ENCODE assay signal across 9 cellular contexts in genomic region chr10:80260295-80261243, GRCh38. TPM values are rescaled to one million over a fixed set of nuclear protein-coding genes. Genes with fewer than 3 reads are reported as not detected.
DNase-seq lines count a peak whose midpoint lies in the region; ATAC-seq and TF ChIP-seq lines count a peak whose summit lies in the region.
"Had no signal": no experiment of that assay in that cellular context is flagged by ENCODE, and none has a peak within 500 bp of the region (broad histone marks: within the 10 kb centered on the region; RNA-seq: fewer than 3 reads in every experiment).

No MANE protein-coding gene starts in this region.

- no peak overlapping the region for H3K4me3 Mint-ChIP-seq in activated T-cell treated with anti-CD3 and anti-CD28 coated beads, Interleukin-2, amount 50 U/mL, for 24 hours
- H3K4me3 Mint-ChIP-seq: activated naive CD8-positive, alpha-beta T cell had no signal

- in situ Hi-C loops in gastrocnemius medialis (cut with MboI; ENCODE audit: low sequenced_read_pairs in 4 of 4): no loop called here

- no peak overlapping the region for H3K9ac ChIP-seq in KMS-11

- H3K4me1 ChIP-seq in KMS-11 (ENCODE audit: low read depth, poor library complexity, severe bottlenecking): no peaks in the 10 kb centered on the region
- H3K4me1 ChIP-seq in heart left ventricle: peaks cover 0 to under 1% (median 0%) of the 10 kb centered on the region in 12 donors
- H3K4me1 ChIP-seq in gastrocnemius medialis: no peaks in the 10 kb centered on the region

- H2AFZ ChIP-seq in KMS-11 (ENCODE audit: low read depth): peak overlapping the region; percentile 19; the same call in 1 of the 2 replicates

- H3K36me3 ChIP-seq in KMS-11 (ENCODE audit: insufficient read depth) (no peaks in the 10 kb centered on the region), heart left ventricle (no peaks in the 10 kb centered on the region), gastrocnemius medialis (no peaks in the 10 kb centered on the region)

- WGBS in heart left ventricle, 4 donors: 55 to 60% (median 58%) methylated on average over 18 to 19 of the region's 19 CpGs

- H3K36me3 Mint-ChIP-seq in activated T-cell treated with anti-CD3 and anti-CD28 coated beads, Interleukin-2, amount 50 U/mL, for 24 hours (ENCODE audit: low read depth): no peaks in the 10 kb centered on the region

- H3K27me3 ChIP-seq in KMS-11 (ENCODE audit: insufficient read depth, low read depth): no peaks in the 10 kb centered on the region
- peaks cover 0 to 7% (median 0%) of the 10 kb centered on the region in 9 donors for H3K27me3 ChIP-seq in heart left ventricle
- no peaks in the 10 kb centered on the region for H3K27me3 ChIP-seq in gastrocnemius medialis

- H3K27ac ChIP-seq in KMS-11: no peak overlapping the region
- H3K27ac ChIP-seq in heart left ventricle: no peak overlapping the region
- no peak overlapping the region for H3K27ac ChIP-seq in gastrocnemius medialis

- H3K79me2 ChIP-seq in KMS-11 (ENCODE audit: insufficient read depth, low read depth): no peaks in the 10 kb centered on the region

- H3K4me1 Mint-ChIP-seq in activated T-cell treated with anti-CD3 and anti-CD28 coated beads, Interleukin-2, amount 50 U/mL, for 24 hours (ENCODE audit: low read depth): no peaks in the 10 kb centered on the region

- H3K9me3 Mint-ChIP-seq in activated T-cell treated with anti-CD3 and anti-CD28 coated beads, Interleukin-2, amount 50 U/mL, for 24 hours: no peaks in the 10 kb centered on the region

- H3K9me3 ChIP-seq in heart left ventricle (peaks cover 0 to 4% (median 0%) of the 10 kb centered on the region in 12 donors), gastrocnemius medialis (no peaks in the 10 kb centered on the region)

- DNase-seq in activated CD4-positive, CD25-positive, alpha-beta regulatory T cell treated with anti-CD3 and anti-CD28 coated beads, Interleukin-2, amount 50 U/mL, for 72 hours: peak; percentile 47
- peak; percentile 37 for DNase-seq in activated T-cell treated with anti-CD3 and anti-CD28 coated beads, Interleukin-2, amount 50 U/mL, for 24 hours
- DNase-seq in heart left ventricle (no peak), gastrocnemius medialis (no peak), HPDE6-E6E7 (ENCODE audit: extremely low spot score) (no peak)

- intact Hi-C loops in heart left ventricle (cut with DNase I) (no loop called here), gastrocnemius medialis (cut with DNase I; ENCODE audit: low total_unique reads) (no loop called here)

- no peak overlapping the region for H3K4me2 ChIP-seq in KMS-11

- H4K20me1 ChIP-seq in KMS-11 (ENCODE audit: insufficient read depth): no peaks in the 10 kb centered on the region

- TF ChIP-seq CTCF in KMS-11 (conservative IDR thresholded peaks at IDR 0.05; ENCODE audit: low read depth, low read length) (peak; percentile 91), heart left ventricle (IDR thresholded peaks at IDR 0.05) (peak; percentile 66 to 88 (median 80)), gastrocnemius medialis (IDR thresholded peaks at IDR 0.05 in 4 of 5, conservative IDR thresholded peaks at IDR 0.05 in 1 of 5) (peak; percentile 38 to 72 (median 49))

- H3K4me3 ChIP-seq in KMS-11 (IDR thresholded peaks at IDR 0.05; ENCODE audit: insufficient read depth, low read depth, low read length) (no peak overlapping the region), heart left ventricle (no peak overlapping the region), gastrocnemius medialis (no peak overlapping the region)

- H3K27ac Mint-ChIP-seq in activated T-cell treated with anti-CD3 and anti-CD28 coated beads, Interleukin-2, amount 50 U/mL, for 24 hours: no peak overlapping the region
- H3K27ac Mint-ChIP-seq: activated naive CD8-positive, alpha-beta T cell had no signal

- no peak for ATAC-seq in activated CD4-positive, CD25-positive, alpha-beta regulatory T cell treated with anti-CD3 and anti-CD28 coated beads, Interleukin-2, amount 50 U/mL, for 24 hours
- peak in 3 of 4 donors; percentile 30 to 49 (median 42) for ATAC-seq in heart left ventricle
- ATAC-seq in gastrocnemius medialis: no peak
- ATAC-seq in GM18511 (IDR thresholded peaks at IDR 0.05; ENCODE audit: unreplicated experiment): no peak

- H3K27me3 Mint-ChIP-seq in activated T-cell treated with anti-CD3 and anti-CD28 coated beads, Interleukin-2, amount 50 U/mL, for 24 hours: peaks cover 11% of the 10 kb centered on the region
- H3K27me3 Mint-ChIP-seq: activated naive CD8-positive, alpha-beta T cell had no signal

- TF ChIP-seq POLR2A in heart left ventricle (IDR thresholded peaks at IDR 0.05) (no peak), gastrocnemius medialis (IDR thresholded peaks at IDR 0.05) (no peak)

RNA-seq across cellular contexts. Expression of gene MAT1A, which starts 28.9 kb away (rescaled TPM):
- total RNA-seq in heart left ventricle: 1 to 10 TPM in 1 of 9 donors, under 1 TPM in 3, not detected in 5; 0.07 to 1.1 (median 0.46) TPM
- polyA plus RNA-seq in heart left ventricle: not detected
- total RNA-seq in gastrocnemius medialis: 1 to 10 TPM in 2 of 4 donors, not detected in 2; 1.3 to 1.8 TPM

RNA-seq across cellular contexts. Expression of gene ANXA11, which starts 55.2 kb away (rescaled TPM):
- total RNA-seq in heart left ventricle: 100 to 1,000 TPM; 281 to 440 (median 368) TPM
- 100 to 1,000 TPM; 152 to 487 TPM for polyA plus RNA-seq in heart left ventricle
- 100 to 1,000 TPM; 142 to 202 (median 173) TPM for total RNA-seq in gastrocnemius medialis

Comparison
In these comparisons a context has a peak if more than half of its experiments do, and no peak if none do; other contexts are left out.
1. DNase-seq: peak in activated CD4-positive, CD25-positive, alpha-beta regulatory T cell treated with anti-CD3 and anti-CD28 coated beads, Interleukin-2, amount 50 U/mL, for 72 hours (single experiment) and activated T-cell treated with anti-CD3 and anti-CD28 coated beads, Interleukin-2, amount 50 U/mL, for 24 hours (single experiment); none in heart left ventricle (0 of 5), gastrocnemius medialis (0 of 2) and HPDE6-E6E7 (single experiment).
2. ATAC-seq: peak in heart left ventricle (3 of 4); none in activated CD4-positive, CD25-positive, alpha-beta regulatory T cell treated with anti-CD3 and anti-CD28 coated beads, Interleukin-2, amount 50 U/mL, for 24 hours (0 of 2), gastrocnemius medialis (0 of 2) and GM18511 (single experiment).
3. Peak in every context shown above with its lines, with median percentiles within 50 percentile points of each other: CTCF ChIP-seq.